Comparison of ENCODE assay signal across 8 cellular contexts in genomic region chr17:74750327-74751069, GRCh38. TPM values are rescaled to one million over a fixed set of nuclear protein-coding genes. Genes with fewer than 3 reads are reported as not detected.
A peak's percentile ranks its signal among the peaks of the same experiment; 100 is the strongest.
DNase-seq lines count a peak whose midpoint lies in the region; ATAC-seq and TF ChIP-seq lines count a peak whose summit lies in the region.

No MANE protein-coding gene starts in this region.

- H3K36me3 Mint-ChIP-seq in activated CD4-positive, alpha-beta T cell treated with anti-CD3 and anti-CD28 coated beads, Interleukin-2, amount 10 ng/mL, durations not matched to agents 7 days and 5 days (ENCODE audit: low read depth) = peaks cover 49% of the 10 kb centered on the region

- WGBS in suprapubic skin = 33% methylated on average over 9 of the region's 13 CpGs

- no peak for ATAC-seq in left lung

- H3K4me1 ChIP-seq in left lung (peaks cover 18 to 77% of the 10 kb centered on the region in 2 donors), suprapubic skin (peaks cover 68% of the 10 kb centered on the region)

- H3K27me3 ChIP-seq in left lung (no peaks in the 10 kb centered on the region), suprapubic skin (no peaks in the 10 kb centered on the region)

- H3K27ac Mint-ChIP-seq in activated CD4-positive, alpha-beta T cell treated with anti-CD3 and anti-CD28 coated beads, Interleukin-2, amount 10 ng/mL, durations not matched to agents 7 days and 5 days = peak overlapping the region; percentile 84

- H3K4me3 ChIP-seq in left lung (peak overlapping the region; percentile 80 to 88), suprapubic skin (peak overlapping the region; percentile 84)

- intact Hi-C loops in left lung (cut with DNase I) = no loop called here

- CTCF ChIA-PET in activated CD4-positive, alpha-beta T cell treated with anti-CD3 and anti-CD28 coated beads, Interleukin-2, amount 10 ng/mL, durations not matched to agents 7 days and 5 days (lab: Charles Lee) = interaction anchor here (0.8 to 3.8 kb wide), 12 partner anchors 8 to 125 kb away, joined by 3 to 24 read pairs (median 6); partner anchors contain the start of gene RAB37

- no peak for TF ChIP-seq CTCF in left lung (IDR thresholded peaks at IDR 0.05)
- TF ChIP-seq CTCF in suprapubic skin (IDR thresholded peaks at IDR 0.05) = no peak

- H3K4me3 Mint-ChIP-seq in activated CD4-positive, alpha-beta T cell treated with anti-CD3 and anti-CD28 coated beads, Interleukin-2, amount 10 ng/mL, durations not matched to agents 7 days and 5 days = peak overlapping the region; percentile 92

- peaks cover 69% of the 10 kb centered on the region for H3K4me1 Mint-ChIP-seq in activated CD4-positive, alpha-beta T cell treated with anti-CD3 and anti-CD28 coated beads, Interleukin-2, amount 10 ng/mL, durations not matched to agents 7 days and 5 days

- POLR2A ChIA-PET in activated CD4-positive, alpha-beta T cell treated with anti-CD3 and anti-CD28 coated beads, Interleukin-2, amount 10 ng/mL, durations not matched to agents 7 days and 5 days (lab: Charles Lee) = interaction anchor here (1.3 kb wide), 1 partner anchor 93 kb away, joined by 6 read pairs; no protein-coding TSS in a partner anchor

- DNase-seq in activated CD4-positive, alpha-beta T cell treated with anti-CD3 and anti-CD28 coated beads, Interleukin-2, amount 10 ng/mL, durations not matched to agents 7 days and 5 days = no peak
- DNase-seq in activated CD4-positive, alpha-beta T cell treated with anti-CD3 and anti-CD28 coated beads, Interleukin-2, amount 50 U/mL, for 4 hours = no peak
- DNase-seq in anterior cingulate cortex (lab: John Stamatoyannopoulos, UW) (peak in 36 of 58 donors; percentile 6 to 68 (median 42)), left lung (peak in 1 of 2 donors; percentile 70), suprapubic skin (ENCODE audit: low spot score in 2 of 2) (no peak), UCSD-AML1 (lab: John Stamatoyannopoulos, UW; ENCODE audit: unreplicated experiment) (no peak), dermis blood vessel endothelial cell (no peak)
- DNase-seq in stimulated activated CD4-positive, alpha-beta T cell treated with anti-CD3 and anti-CD28 coated beads, Interleukin-2, amount 100 ng/mL, for 24 hours = no peak

- H3K36me3 ChIP-seq in left lung (no peaks in the 10 kb centered on the region), suprapubic skin (no peaks in the 10 kb centered on the region)

- TF ChIP-seq POLR2A in suprapubic skin (IDR thresholded peaks at IDR 0.05) = no peak

- no peaks in the 10 kb centered on the region for H3K27me3 Mint-ChIP-seq in activated CD4-positive, alpha-beta T cell treated with anti-CD3 and anti-CD28 coated beads, Interleukin-2, amount 10 ng/mL, durations not matched to agents 7 days and 5 days

- TF ChIP-seq EP300 in suprapubic skin (IDR thresholded peaks at IDR 0.05) = no peak

- H3K9me3 ChIP-seq in left lung = no peaks in the 10 kb centered on the region
- H3K9me3 ChIP-seq in suprapubic skin = no peaks in the 10 kb centered on the region

- H3K27ac ChIP-seq in left lung (peak overlapping the region in 1 of 2 donors; percentile 88), suprapubic skin (peak overlapping the region; percentile 77)

- H3K9me3 Mint-ChIP-seq in activated CD4-positive, alpha-beta T cell treated with anti-CD3 and anti-CD28 coated beads, Interleukin-2, amount 10 ng/mL, durations not matched to agents 7 days and 5 days = no peaks in the 10 kb centered on the region

RNA-seq across cellular contexts. Expression of gene NHERF1, which starts 2.1 kb away (rescaled TPM):
- total RNA-seq in activated CD4-positive, alpha-beta T cell treated with anti-CD3 and anti-CD28 coated beads, Interleukin-2, amount 10 ng/mL, durations not matched to agents 7 days and 5 days = 100 to 1,000 TPM; 254 to 281 TPM
- total RNA-seq in left lung = 10 to 100 TPM; 25.5 to 37.5 TPM
- total RNA-seq in suprapubic skin = 10 to 100 TPM; 21.1 to 53.8 (median 42.0) TPM
- total RNA-seq in dermis blood vessel endothelial cell = 10.4 and 22.5 TPM in 2 replicates

RNA-seq across cellular contexts. Expression of gene RAB37, which starts 13.4 kb away (rescaled TPM):
- 10 to 100 TPM; 28.2 to 30.4 TPM for total RNA-seq in activated CD4-positive, alpha-beta T cell treated with anti-CD3 and anti-CD28 coated beads, Interleukin-2, amount 10 ng/mL, durations not matched to agents 7 days and 5 days
- total RNA-seq in left lung (1 to 10 TPM; 3.2 to 4.8 TPM), suprapubic skin (under 1 TPM in 2 of 4 donors, not detected in 2; 0.32 to 0.38 TPM), dermis blood vessel endothelial cell (0.17 and 0.37 TPM in 2 replicates)

RNA-seq across cellular contexts. Expression of gene NAT9, which starts 25.6 kb away (rescaled TPM):
- total RNA-seq in activated CD4-positive, alpha-beta T cell treated with anti-CD3 and anti-CD28 coated beads, Interleukin-2, amount 10 ng/mL, durations not matched to agents 7 days and 5 days = 10 to 100 TPM; 28.6 to 34.4 TPM
- total RNA-seq in left lung (10 to 100 TPM; 42.8 to 45.8 TPM), suprapubic skin (10 to 100 TPM; 21.0 to 32.7 (median 24.4) TPM), dermis blood vessel endothelial cell (29.9 and 37.6 TPM in 2 replicates)

RNA-seq across cellular contexts. Expression of gene CD300LF, which starts 37.8 kb away (rescaled TPM):
- not detected for total RNA-seq in activated CD4-positive, alpha-beta T cell treated with anti-CD3 and anti-CD28 coated beads, Interleukin-2, amount 10 ng/mL, durations not matched to agents 7 days and 5 days
- total RNA-seq in left lung = 10 to 100 TPM; 18.7 to 26.7 TPM
- not detected for total RNA-seq in suprapubic skin
- total RNA-seq in dermis blood vessel endothelial cell = not detected in 2 replicates

Comparison
In these comparisons a context has a peak if more than half of its experiments do, and no peak if none do; other contexts are left out.
1. DNase-seq: peak in anterior cingulate cortex (36 of 58); none in activated CD4-positive, alpha-beta T cell treated with anti-CD3 and anti-CD28 coated beads, Interleukin-2, amount 10 ng/mL, durations not matched to agents 7 days and 5 days (single experiment), activated CD4-positive, alpha-beta T cell treated with anti-CD3 and anti-CD28 coated beads, Interleukin-2, amount 50 U/mL, for 4 hours (0 of 2), suprapubic skin (0 of 2), UCSD-AML1 (single experiment), dermis blood vessel endothelial cell (single experiment) and stimulated activated CD4-positive, alpha-beta T cell treated with anti-CD3 and anti-CD28 coated beads, Interleukin-2, amount 100 ng/mL, for 24 hours (0 of 2).
2. RNA of gene NHERF1, which starts 2.1 kb away (total RNA-seq): 254 to 281 TPM in activated CD4-positive, alpha-beta T cell treated with anti-CD3 and anti-CD28 coated beads, Interleukin-2, amount 10 ng/mL, durations not matched to agents 7 days and 5 days; 21.1 to 53.8 TPM in suprapubic skin, 25.5 to 37.5 TPM in left lung and 10.4 to 22.5 TPM in dermis blood vessel endothelial cell; every median in the first group is over 4 times any median in the second.
3. RNA of gene RAB37, which starts 13.4 kb away (total RNA-seq): 28.2 to 30.4 TPM in activated CD4-positive, alpha-beta T cell treated with anti-CD3 and anti-CD28 coated beads, Interleukin-2, amount 10 ng/mL, durations not matched to agents 7 days and 5 days; 3.2 to 4.8 TPM in left lung, 0.32 to 0.38 TPM in suprapubic skin and 0.17 to 0.37 TPM in dermis blood vessel endothelial cell; every median in the first group is over 4 times any median in the second.